In genomic region chr12:117046861-117047530, GRCh38 we compare ENCODE assay signal across 22 cellular contexts.
"Had no signal": no experiment of that assay in that cellular context is flagged by ENCODE, and none has a peak within 500 bp of the region (broad histone marks: within the 10 kb centered on the region; RNA-seq: fewer than 3 reads in every experiment).

No MANE protein-coding gene starts in this region.

- H3K4me3 ChIP-seq: adrenal gland, Peyer's patch had no signal

- H3K9me3 ChIP-seq: adrenal gland, Peyer's patch had no signal

- ATAC-seq: activated CD4-positive, CD25-positive, alpha-beta regulatory T cell treated with anti-CD3 and anti-CD28 coated beads, Interleukin-2, amount 50 U/mL, for 24 hours; activated CD8-positive, alpha-beta T cell treated with anti-CD3 and anti-CD28 coated beads, Interleukin-2, amount 10 ng/mL, durations not matched to agents 7 days and 5 days had no signal

- H3K27ac ChIP-seq: Peyer's patch, RWPE1 had no signal

- DNase-seq: activated CD4-positive, alpha-beta T cell treated with anti-CD3 and anti-CD28 coated beads for 48 hours; activated CD4-positive, alpha-beta T cell treated with anti-CD3 and anti-CD28 coated beads, Interleukin-2, amount 50 U/mL, for 4 hours; activated CD8-positive, alpha-beta memory T cell treated with anti-CD3 and anti-CD28 coated beads, Interleukin-2, amount 50 U/mL, for 48 hours; activated CD8-positive, alpha-beta T cell treated with anti-CD3 and anti-CD28 coated beads, Interleukin-2, amount 10 ng/mL, durations not matched to agents 7 days and 5 days; activated naive CD4-positive, alpha-beta T cell treated with anti-CD3 and anti-CD28 coated beads, Interleukin-2, amount 50 U/mL, for 16 hours; activated naive CD8-positive, alpha-beta T cell treated with anti-CD3 and anti-CD28 coated beads, Interleukin-2, amount 10 ng/mL, durations not matched to agents 7 days and 5 days; activated T-cell treated with anti-CD3 and anti-CD28 coated beads, Interleukin-2, amount 50 U/mL, for 1 hour; anterior cingulate cortex; caudate nucleus; MM.1S; NCI-H1105; NCI-H1436; NCI-H1694 treated with DMSO at 0.1 percent for 48 hours; NCI-H2029 treated with DMSO at 0.1 percent for 48 hours; NCI-H510A treated with DMSO at 0.1 percent for 48 hours; NCI-H69; NK-92 treated with Interleukin-12 subunit alpha and Interleukin-12 subunit beta, amount 100 ng/mL, for 24 hours; Peyer's patch; SHP77 treated with DMSO at 0.1 percent for 48 hours had no signal

- H3K27me3 ChIP-seq: adrenal gland, Peyer's patch had no signal

- H3K36me3 ChIP-seq: adrenal gland, Peyer's patch had no signal
